ENCODE assay signal across 19 cellular contexts in genomic region chr13:47707414-47707813, GRCh38.
"Had no signal": no experiment of that assay in that cellular context is flagged by ENCODE, and none has a peak within 500 bp of the region (broad histone marks: within the 10 kb centered on the region; RNA-seq: fewer than 3 reads in every experiment).

No MANE protein-coding gene starts in this region.

- H3K4me3 ChIP-seq: coronary artery, heart left ventricle, sigmoid colon, skin epidermis, suprapubic skin, thyroid gland, upper lobe of left lung, uterus had no signal

- H3K9me3 ChIP-seq: heart left ventricle, neutrophil, sigmoid colon, suprapubic skin, thyroid gland, upper lobe of left lung, uterus had no signal

- H3K36me3 ChIP-seq: heart left ventricle, neutrophil, sigmoid colon, suprapubic skin, thyroid gland, upper lobe of left lung, uterus had no signal

- H3K27ac ChIP-seq: coronary artery, heart left ventricle, neutrophil, sigmoid colon, skin epidermis, suprapubic skin, thyroid gland, upper lobe of left lung, uterus had no signal

- H3K4me1 ChIP-seq: heart left ventricle, sigmoid colon, suprapubic skin, thyroid gland, upper lobe of left lung, uterus had no signal

- ATAC-seq: heart left ventricle; naive thymus-derived CD4-positive, alpha-beta T cell had no signal

- H3K27me3 ChIP-seq: neutrophil, sigmoid colon, suprapubic skin, thyroid gland, upper lobe of left lung, uterus had no signal

- DNase-seq: effector CD4-positive, alpha-beta T cell; endodermal cell; foreskin melanocyte; heart left ventricle; hippocampal formation; mammary epithelial cell; naive thymus-derived CD4-positive, alpha-beta T cell; nephron progenitor cell; sigmoid colon; stimulated activated CD4-positive, alpha-beta T cell treated with anti-CD3 and anti-CD28 coated beads, Interleukin-2, amount 100 ng/mL, for 24 hours; stimulated activated CD4-positive, alpha-beta T cell treated with anti-CD3 and anti-CD28 coated beads, Interleukin-4, amount 100 ng/mL, for 4 hours; stimulated activated naive B cell treated with anti-CD40 and anti-IgM and Interleukin-4, amounts not matched to agents 10 μg/mL and 1 μg/mL and 100 μg/mL, for 72 hours; thyroid gland; upper lobe of left lung; uterus had no signal
